In the genomic region with DNA sequence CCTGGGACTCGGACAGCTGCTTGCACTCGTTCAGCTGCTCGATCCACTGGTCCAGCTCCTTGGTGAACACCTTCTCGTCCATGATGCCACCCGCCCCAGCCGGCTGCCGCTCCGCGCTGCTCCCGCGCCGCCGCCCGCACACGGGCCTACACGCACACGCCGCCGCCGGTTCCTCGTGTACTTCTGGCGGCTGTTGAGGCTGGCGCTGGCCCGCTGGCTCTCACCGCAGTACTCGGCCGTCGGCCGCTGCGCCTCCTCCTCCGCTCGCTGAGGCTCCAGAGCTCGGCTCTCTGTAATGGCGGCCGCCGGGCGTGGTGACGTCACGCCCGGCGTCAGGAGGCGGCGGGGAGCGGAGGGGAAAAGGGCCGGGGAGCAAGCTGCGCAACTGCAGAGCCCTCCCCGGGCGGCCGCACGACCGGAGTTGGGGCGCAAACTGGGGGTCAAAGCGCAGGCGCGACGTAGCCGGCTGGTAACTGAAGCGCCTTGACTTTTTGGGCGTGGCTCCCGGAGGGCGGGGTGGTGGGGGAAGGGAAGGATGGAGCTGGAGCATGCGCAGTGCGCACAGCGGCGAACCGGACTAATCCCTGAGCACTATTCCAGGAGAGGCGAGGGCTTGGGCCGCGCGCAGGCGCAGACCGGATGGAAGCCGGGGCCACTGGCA, we compare ENCODE assay signal across 9 cellular contexts. TPM values are rescaled to one million over a fixed set of nuclear protein-coding genes. Genes with fewer than 3 reads are reported as not detected.
A peak's percentile ranks its signal among the peaks of the same experiment; 100 is the strongest.
DNase-seq lines count a peak whose midpoint lies in the region; ATAC-seq, FAIRE-seq and TF ChIP-seq lines count a peak whose summit lies in the region.
"Had no signal": no experiment of that assay in that cellular context is flagged by ENCODE, and none has a peak within 500 bp of the region (broad histone marks: within the 10 kb centered on the region; RNA-seq: fewer than 3 reads in every experiment).

Gene PPP2CA, minus strand, starts transcription at position 294 of the 661 bp plus-strand sequence. Its CDS starts 212 bp downstream, at position 82.

- intact Hi-C loops in kidney (cut with DNase I): no loop called here

- H3K4me3 ChIP-seq in kidney (ENCODE audit: low read length in 2 of 2): peak within 1 kb of the TSS; percentile 90 to 92

- TF ChIP-seq CTCF in kidney (IDR thresholded peaks at IDR 0.05; ENCODE audit: borderline replicate concordance, extremely low read depth, insufficient read depth): no peak

- peak within 1 kb of the TSS; percentile 98 to 99 for H3K9ac ChIP-seq in kidney (ENCODE audit: low read length in 2 of 2)

- peak; percentile 71 for TF ChIP-seq POLR2A in GM19099 (IDR thresholded peaks at IDR 0.05; ENCODE audit: extremely low read depth, insufficient read length, low read depth)

- no peaks in the 10 kb centered on the region for H3K36me3 ChIP-seq in kidney (ENCODE audit: control insufficient read depth in 1 of 2, insufficient read depth in 2 of 2, low read length in 2 of 2)

- H3K27ac ChIP-seq in kidney (ENCODE audit: low read depth in 2 of 2, low read length in 2 of 2): peak within 1 kb of the TSS; percentile 100

- DNase-seq in AG20443 (ENCODE audit: low spot score) (peak; percentile 99), NCI-H510A (lab: John Stamatoyannopoulos, UW) (peak; percentile 80), cerebellum (ENCODE audit: low spot score) (peak; percentile 94), kidney (peak; percentile 100)
- DNase-seq in activated CD4-positive, alpha-beta T cell treated with anti-CD3 and anti-CD28 coated beads for 1 hour: peak; percentile 99
- peak; percentile 99 for DNase-seq in stimulated activated CD4-positive, alpha-beta T cell treated with anti-CD3 and anti-CD28 coated beads, Interleukin-15, amount 100 ng/mL, for 24 hours

- no peak for FAIRE-seq in kidney (lab: Jason Lieb, UNC)
- FAIRE-seq: islet of Langerhans had no signal

- peak; percentile 86 for ATAC-seq in HG03432 (IDR thresholded peaks at IDR 0.05; ENCODE audit: unreplicated experiment)

- peaks cover 20 to 32% of the 10 kb centered on the region in 2 donors for H3K4me1 ChIP-seq in kidney (ENCODE audit: control insufficient read depth in 1 of 2, insufficient read depth in 1 of 2, low read depth in 1 of 2, low read length in 2 of 2)

- H3K9me3 ChIP-seq in kidney (ENCODE audit: control insufficient read depth in 1 of 2, low read length in 2 of 2): no peaks in the 10 kb centered on the region

RNA-seq across cellular contexts. Expression of gene PPP2CA, which starts in this region (rescaled TPM):
- total RNA-seq in cerebellum: 98.4 TPM
- total RNA-seq in kidney: 121 TPM
- polyA plus RNA-seq in kidney (ENCODE audit: insufficient read depth, low read depth, low replicate concordance): 94.8 TPM

Comparison
In these comparisons a context has a peak if more than half of its experiments do, and no peak if none do; other contexts are left out.
1. Peak in every context shown above with its lines: DNase-seq, ATAC-seq, H3K4me3 ChIP-seq and H3K27ac ChIP-seq.